In genomic region chr3:133888739-133889340, GRCh38 we compare ENCODE assay signal across 24 cellular contexts. TPM values are rescaled to one million over a fixed set of nuclear protein-coding genes. Genes with fewer than 3 reads are reported as not detected.
"Had no signal": no experiment of that assay in that cellular context is flagged by ENCODE, and none has a peak within 500 bp of the region (broad histone marks: within the 10 kb centered on the region; RNA-seq: fewer than 3 reads in every experiment).

No MANE protein-coding gene starts in this region.

- H3K27me3 ChIP-seq: hepatocyte, testis, vagina had no signal

- H3K4me1 Mint-ChIP-seq: activated B cell treated with CpG ODN at 0.5 μM for 24 hours; activated CD4-positive, alpha-beta T cell treated with anti-CD3 and anti-CD28 coated beads for 36 hours; activated naive CD8-positive, alpha-beta T cell treated with anti-CD3 and anti-CD28 coated beads, Interleukin-2, amount 50 U/mL, for 24 hours; immature natural killer cell had no signal

- H3K36me3 ChIP-seq: cardiac muscle cell, prostate gland, spleen, vagina had no signal

- H3K27ac ChIP-seq: cardiac muscle cell, foreskin keratinocyte, hepatocyte, prostate gland, testis, vagina had no signal

- H3K79me2 ChIP-seq: hepatocyte had no signal

- H3K4me1 ChIP-seq: foreskin keratinocyte, prostate gland, testis, vagina had no signal

- DNase-seq: activated B cell treated with CpG ODN at 0.5 μM for 24 hours; activated CD4-positive, alpha-beta memory T cell treated with anti-CD3 and anti-CD28 coated beads for 36 hours; activated CD4-positive, alpha-beta T cell treated with anti-CD3 and anti-CD28 coated beads for 36 hours; activated effector memory CD4-positive, alpha-beta T cell treated with Interleukin-2 at 50 U/mL for 16 hours; activated naive CD4-positive, alpha-beta T cell treated with anti-CD3 and anti-CD28 coated beads, Interleukin-2, amount 50 U/mL, for 16 hours; activated naive CD8-positive, alpha-beta T cell treated with anti-CD3 and anti-CD28 coated beads, Interleukin-2, amount 50 U/mL, for 24 hours; activated T-cell treated with anti-CD3 and anti-CD28 coated beads, Interleukin-2, amount 50 U/mL, for 48 hours; erythroblast; immature natural killer cell; kidney glomerular epithelial cell; left ventricle myocardium superior; mucosa of descending colon; naive B cell; stimulated activated CD4-positive, alpha-beta T cell treated with anti-CD3 and anti-CD28 coated beads, Interleukin-4, amount 100 ng/mL, for 1 hour; stimulated activated naive CD4-positive, alpha-beta T cell; testis had no signal

- H3K9me3 ChIP-seq: mucosa of descending colon, prostate gland, spleen, testis, vagina had no signal

- H3K9me3 Mint-ChIP-seq: activated B cell treated with CpG ODN at 0.5 μM for 24 hours; activated CD4-positive, alpha-beta memory T cell treated with anti-CD3 and anti-CD28 coated beads for 36 hours; activated naive CD8-positive, alpha-beta T cell treated with anti-CD3 and anti-CD28 coated beads, Interleukin-2, amount 50 U/mL, for 24 hours; immature natural killer cell; memory B cell; T-helper 1 cell treated with Interleukin-12 subunit alpha and Interleukin-12 subunit beta and Interleukin-4 antibody, amounts not matched to agents 30 μg/mL and 1 μg/mL, for 36 hours had no signal

- H3K36me3 Mint-ChIP-seq: activated CD4-positive, alpha-beta memory T cell treated with anti-CD3 and anti-CD28 coated beads for 36 hours; immature natural killer cell; memory B cell; naive B cell had no signal

- H3K4me3 Mint-ChIP-seq: activated B cell treated with CpG ODN at 0.5 μM for 24 hours; activated CD4-positive, alpha-beta memory T cell treated with anti-CD3 and anti-CD28 coated beads for 36 hours; activated CD4-positive, alpha-beta T cell treated with anti-CD3 and anti-CD28 coated beads for 36 hours; activated naive CD8-positive, alpha-beta T cell treated with anti-CD3 and anti-CD28 coated beads, Interleukin-2, amount 50 U/mL, for 24 hours; immature natural killer cell; memory B cell; naive B cell; T-helper 1 cell treated with Interleukin-12 subunit alpha and Interleukin-12 subunit beta and Interleukin-4 antibody, amounts not matched to agents 30 μg/mL and 1 μg/mL, for 36 hours had no signal

- ATAC-seq: activated CD4-positive, alpha-beta T cell treated with anti-CD3 and anti-CD28 coated beads for 36 hours; activated naive CD8-positive, alpha-beta T cell treated with anti-CD3 and anti-CD28 coated beads, Interleukin-2, amount 50 U/mL, for 24 hours; foreskin keratinocyte; left ventricle myocardium superior had no signal

- H3K27ac Mint-ChIP-seq: activated B cell treated with CpG ODN at 0.5 μM for 24 hours; activated CD4-positive, alpha-beta memory T cell treated with anti-CD3 and anti-CD28 coated beads for 36 hours; activated CD4-positive, alpha-beta T cell treated with anti-CD3 and anti-CD28 coated beads for 36 hours; activated naive CD8-positive, alpha-beta T cell treated with anti-CD3 and anti-CD28 coated beads, Interleukin-2, amount 50 U/mL, for 24 hours; immature natural killer cell; memory B cell; naive B cell; T-helper 1 cell treated with Interleukin-12 subunit alpha and Interleukin-12 subunit beta and Interleukin-4 antibody, amounts not matched to agents 30 μg/mL and 1 μg/mL, for 36 hours had no signal

- H3K4me3 ChIP-seq: cardiac muscle cell, hepatocyte, mucosa of descending colon, prostate gland, spleen, testis, vagina had no signal

- H2AFZ ChIP-seq: hepatocyte had no signal

- H3K4me2 ChIP-seq: hepatocyte had no signal

RNA-seq across cellular contexts. Expression of gene RAB6B, which starts 6.8 kb away (rescaled TPM):
- total RNA-seq: activated B cell treated with CpG ODN at 0.5 μM for 24 hours had no signal
